Comparison of ENCODE assay signal across 10 cellular contexts in genomic region chr3:48555231-48555948, GRCh38. TPM values are rescaled to one million over a fixed set of nuclear protein-coding genes. Genes with fewer than 3 reads are reported as not detected.
DNase-seq lines count a peak whose midpoint lies in the region; ATAC-seq and TF ChIP-seq lines count a peak whose summit lies in the region.
"Had no signal": no experiment of that assay in that cellular context is flagged by ENCODE, and none has a peak within 500 bp of the region (broad histone marks: within the 10 kb centered on the region; RNA-seq: fewer than 3 reads in every experiment).

No MANE protein-coding gene starts in this region.

- H3K9me3 ChIP-seq in SK-N-SH (no peaks in the 10 kb centered on the region), mammary epithelial cell (replicated peaks; ENCODE audit: insufficient read depth, low read length) (no peaks in the 10 kb centered on the region)

- BruUV-seq in mammary epithelial cell (replicated peaks; lab: Mats Ljungman, UMichigan) = no TSS peak

- H3K9ac ChIP-seq in SK-N-SH (peak overlapping the region; percentile 21; the same call in 1 of the 2 replicates), mammary epithelial cell (ENCODE audit: insufficient read depth, low read length) (no peak overlapping the region)

- H3K27ac Mint-ChIP-seq in osteocyte (ENCODE audit: unreplicated experiment) = peak overlapping the region; percentile 64

- dilution Hi-C loops in mammary epithelial cell (cut with HindIII; ENCODE audit: low sequenced_read_pairs) = loop anchor here (5.0 to 10.0 kb wide), 4 partner anchors 42 to 281 kb away; partner anchors contain the start of gene COL7A1

- TF ChIP-seq RAD21 in SK-N-SH (IDR thresholded peaks at IDR 0.05; ENCODE audit: low read length) = no peak

- H3K36me3 Mint-ChIP-seq in osteocyte (ENCODE audit: unreplicated experiment) = peaks cover 2% of the 10 kb centered on the region

- H3F3A ChIP-seq in SK-N-SH (replicated peaks; ENCODE audit: insufficient read depth) = peaks cover 12% of the 10 kb centered on the region

- CTCF ChIA-PET in SK-N-SH (lab: Yijun Ruan, JAX) = interaction anchor here (0.6 to 12.6 kb wide), 7 partner anchors 10 to 155 kb away, joined by 3 to 136 read pairs (median 5); partner anchors contain the start of genes SLC26A6 and UQCRC1
- CTCF ChIA-PET in mammary epithelial cell (lab: Charles Lee; ENCODE audit: low non-redundant PET) = interaction anchor here (0.7 to 2.0 kb wide), 3 partner anchors 83 to 119 kb away, joined by 4 to 8 read pairs (median 6); no protein-coding TSS in a partner anchor

- TF ChIP-seq POLR2A in NB4 (IDR thresholded peaks at IDR 0.05; ENCODE audit: extremely low read depth, insufficient read length) = no peak

- H3K4me1 ChIP-seq in SK-N-SH (ENCODE audit: control insufficient read depth in 1 of 2, insufficient read depth in 2 of 2, low read depth in 1 of 2, low read length in 1 of 2) (peaks cover 19 to 45% of the 10 kb centered on the region in 2 experiments; a peak in 3 of 4 replicates), mammary epithelial cell (ENCODE audit: insufficient read depth, low read length) (peaks cover 36% of the 10 kb centered on the region)

- ATAC-seq in SK-N-SH treated with all-trans-retinoic acid at 6 μM for 48 hours (no peak), HG03460 (IDR thresholded peaks at IDR 0.05; ENCODE audit: unreplicated experiment) (no peak)

- H3K27me3 ChIP-seq in SK-N-SH (ENCODE audit: insufficient read depth) (no peaks in the 10 kb centered on the region), mammary epithelial cell (ENCODE audit: insufficient read depth, low read length) (no peaks in the 10 kb centered on the region)

- peak overlapping the region; percentile 87 for H3K4me2 ChIP-seq in SK-N-SH
- H3K4me2 ChIP-seq in mammary epithelial cell (ENCODE audit: insufficient read depth, low read depth, low read length) = peak overlapping the region; percentile 77

- peak overlapping the region; percentile 82 for H3K4me3 Mint-ChIP-seq in osteocyte (ENCODE audit: unreplicated experiment)

- H3K9me2 ChIP-seq in SK-N-SH = no peaks in the 10 kb centered on the region

- no peaks in the 10 kb centered on the region for H3K9me3 Mint-ChIP-seq in osteocyte (ENCODE audit: unreplicated experiment)

- H3K27ac ChIP-seq in SK-N-SH (ENCODE audit: low read depth in 2 of 2, low read length in 1 of 2) (no peak overlapping the region; a peak in 1 of 4 replicates), mammary epithelial cell (ENCODE audit: insufficient read depth, low read depth, low read length) (no peak overlapping the region)

- no peak for TF ChIP-seq CTCF in SK-N-SH (IDR thresholded peaks at IDR 0.05)
- TF ChIP-seq CTCF in NB4 (IDR thresholded peaks at IDR 0.05; ENCODE audit: low read depth, low read length) = no peak
- TF ChIP-seq CTCF in mammary epithelial cell (conservative IDR thresholded peaks at IDR 0.05 in 1 of 2, IDR thresholded peaks at IDR 0.05 in 1 of 2; ENCODE audit: extremely low read depth in 1 of 2, insufficient read depth in 1 of 2, low read depth in 1 of 2, low read length in 2 of 2) = no peak
- TF ChIP-seq CTCF in osteocyte (IDR thresholded peaks at IDR 0.05) = no peak

- POLR2A ChIA-PET in SK-N-SH (lab: Yijun Ruan, JAX) = no interaction called here

- peak overlapping the region in 1 of 2 experiments; percentile 77; a peak in 3 of 4 replicates for H3K4me3 ChIP-seq in SK-N-SH (ENCODE audit: low read depth in 2 of 2, low read length in 1 of 2)
- peak overlapping the region; percentile 59 for H3K4me3 ChIP-seq in NB4 (ENCODE audit: low read depth, low read length)
- peak overlapping the region in 1 of 3 experiments; percentile 64 for H3K4me3 ChIP-seq in mammary epithelial cell (replicated peaks in 1 of 3; ENCODE audit: insufficient read depth in 1 of 3, low read depth in 2 of 3, low read length in 3 of 3)

- no peaks in the 10 kb centered on the region for H3K27me3 Mint-ChIP-seq in osteocyte (ENCODE audit: unreplicated experiment)

- intact Hi-C loops in mammary epithelial cell (cut with micrococcal nuclease) = no loop called here

- no peak overlapping the region for H2AFZ ChIP-seq in SK-N-SH (ENCODE audit: low read depth)
- no peak overlapping the region for H2AFZ ChIP-seq in mammary epithelial cell (ENCODE audit: low read depth, low read length)

- H3K79me2 ChIP-seq in SK-N-SH (ENCODE audit: insufficient read depth) = peaks cover 15% of the 10 kb centered on the region; the same call in 1 of the 2 replicates
- peaks cover 51% of the 10 kb centered on the region for H3K79me2 ChIP-seq in mammary epithelial cell (ENCODE audit: insufficient read depth, low read length)

- no peaks in the 10 kb centered on the region for H4K20me1 ChIP-seq in SK-N-SH (ENCODE audit: insufficient read depth)
- H4K20me1 ChIP-seq in mammary epithelial cell (ENCODE audit: insufficient read depth, low read length) = no peaks in the 10 kb centered on the region

- H3K4me1 Mint-ChIP-seq in osteocyte (ENCODE audit: unreplicated experiment) = peaks cover 40% of the 10 kb centered on the region

- TF ChIP-seq EP300 in SK-N-SH (IDR thresholded peaks at IDR 0.05; ENCODE audit: borderline replicate concordance in 1 of 2, low read depth in 1 of 2, low read length in 1 of 2) = no peak

- no peaks in the 10 kb centered on the region for H3K36me3 ChIP-seq in SK-N-SH (replicated peaks in 1 of 2; ENCODE audit: control insufficient read depth in 1 of 2, insufficient read depth in 2 of 2, low read length in 1 of 2)
- H3K36me3 ChIP-seq in mammary epithelial cell (ENCODE audit: insufficient read depth, low read length) = peaks cover 5% of the 10 kb centered on the region

- no peak for DNase-seq in SK-N-SH
- DNase-seq in NB4 (ENCODE audit: low read depth) = no peak
- no peak for DNase-seq in mammary epithelial cell
- DNase-seq in osteocyte (ENCODE audit: extremely low spot score, unreplicated experiment) = no peak
- no peak for DNase-seq in NCI-H1694 (lab: John Stamatoyannopoulos, UW)
- no peak for DNase-seq in NCI-H1417 (lab: John Stamatoyannopoulos, UW)
- DNase-seq: NCI-H345 had no signal

- WGBS in SK-N-SH (ENCODE audit: low lambda C conversion rate) = 95% methylated on average over 10 of the region's 10 CpGs
- 96% methylated on average over 10 of the region's 10 CpGs for WGBS in mammary epithelial cell (ENCODE audit: low coverage, missing lambda C conversion rate)

- in situ Hi-C loops in mammary epithelial cell (cut with MboI; ENCODE audit: low sequenced_read_pairs in 2 of 2) = loop anchor here in 1 of 2 donors (5.0 to 25.0 kb wide), 2 partner anchors 88 to 293 kb away; a partner anchor contains a TSS

TF ChIP-seq in SK-N-SH, 30 proteins besides CTCF, POLR2A, EP300 and RAD21 (continues in another document):
- no peak for TF ChIP-seq GATA2 (CRISPR knock-in tag; IDR thresholded peaks at IDR 0.05)
- no peak for TF ChIP-seq MEF2A (IDR thresholded peaks at IDR 0.05; ENCODE audit: borderline replicate concordance, low read depth)
- TF ChIP-seq NRF1 (IDR thresholded peaks at IDR 0.05; ENCODE audit: low read depth, low read length) = no peak
- no peak for TF ChIP-seq CHD2 (IDR thresholded peaks at IDR 0.05; ENCODE audit: low read length, partially characterized antibody)
- TF ChIP-seq RCOR1 (IDR thresholded peaks at IDR 0.05; ENCODE audit: low read length) = no peak

TF ChIP-seq in SK-N-SH treated with all-trans-retinoic acid at 6 μM for 48 hours, 23 proteins besides CTCF, POLR2A, EP300 and RAD21:
- TF ChIP-seq ZC3H10 (CRISPR knock-in tag; IDR thresholded peaks at IDR 0.05) = no peak
- no peak for TF ChIP-seq TOX (CRISPR knock-in tag; IDR thresholded peaks at IDR 0.05; ENCODE audit: borderline replicate concordance)
- no peak for TF ChIP-seq GLIS3 (CRISPR knock-in tag; IDR thresholded peaks at IDR 0.05)

RNA-seq across cellular contexts. Expression of gene PFKFB4, which starts 1.2 kb away (rescaled TPM):
- polyA plus RNA-seq in SK-N-SH (2012; rRNA removed) = 5.7 and 6.7 TPM in 2 replicates
- polyA plus RNA-seq in SK-N-SH (2012; cell fraction: cytosol; rRNA removed) = 3.2 and 4.1 TPM in 2 replicates
- polyA plus RNA-seq in SK-N-SH (2012; cell fraction: nucleus; rRNA removed) = 14.3 and 15.3 TPM in 2 replicates
- total RNA-seq in mammary epithelial cell = 10 to 100 TPM; 14.7 to 45.3 TPM
- polyA plus RNA-seq in mammary epithelial cell = 26.2 TPM
- 36.7 TPM for polyA minus RNA-seq in mammary epithelial cell
- total RNA-seq in osteocyte = 7.1 TPM in 2 replicates

RNA-seq across cellular contexts. Expression of gene UCN2, which starts 8.2 kb away (rescaled TPM):
- polyA plus RNA-seq in SK-N-SH (2012; rRNA removed) (0.50 and 0.69 TPM in 2 replicates), mammary epithelial cell (9.9 TPM)
- polyA plus RNA-seq in SK-N-SH (2012; cell fraction: cytosol; rRNA removed) = 0.15 and 0.22 TPM in 2 replicates
- polyA plus RNA-seq in SK-N-SH (2012; cell fraction: nucleus; rRNA removed) = 2.7 and 4.1 TPM in 2 replicates
- total RNA-seq in mammary epithelial cell (10 to 100 TPM in 1 of 2 donors, 1 to 10 TPM in 1; 6.8 to 28.3 TPM), osteocyte (0.81 and 0.89 TPM in 2 replicates)
- polyA minus RNA-seq in mammary epithelial cell = 8.2 TPM
- total RNA-seq: endothelial cell of umbilical vein had no signal

RNA-seq across cellular contexts. Expression of gene COL7A1, which starts 39.7 kb away (rescaled TPM):
- polyA plus RNA-seq in SK-N-SH (2012; rRNA removed) (7.1 and 10.8 TPM in 2 replicates), mammary epithelial cell (106 TPM)
- polyA plus RNA-seq in SK-N-SH (2012; cell fraction: cytosol; rRNA removed) = 2.2 and 2.4 TPM in 2 replicates
- polyA plus RNA-seq in SK-N-SH (2012; cell fraction: nucleus; rRNA removed) = 55.8 and 105 TPM in 2 replicates
- total RNA-seq in mammary epithelial cell (100 to 1,000 TPM; 130 to 425 TPM), osteocyte (16.6 and 18.9 TPM in 2 replicates)
- 239 TPM for polyA minus RNA-seq in mammary epithelial cell

RNA-seq across cellular contexts. Expression of gene SHISA5, which starts 51.4 kb away (rescaled TPM):
- 141 and 194 TPM in 2 replicates for polyA plus RNA-seq in SK-N-SH (2012; rRNA removed)
- 121 and 166 TPM in 2 replicates for polyA plus RNA-seq in SK-N-SH (2012; cell fraction: cytosol; rRNA removed)
- 102 and 112 TPM in 2 replicates for polyA plus RNA-seq in SK-N-SH (2012; cell fraction: nucleus; rRNA removed)
- total RNA-seq in mammary epithelial cell = 100 to 1,000 TPM in 1 of 2 donors, 10 to 100 TPM in 1; 56.0 to 124 TPM
- 114 TPM for polyA plus RNA-seq in mammary epithelial cell
- polyA minus RNA-seq in mammary epithelial cell = 136 TPM
- total RNA-seq in osteocyte = 203 and 211 TPM in 2 replicates

RNA-seq across cellular contexts. Expression of gene UQCRC1, which starts 54.1 kb away (rescaled TPM):
- polyA plus RNA-seq in SK-N-SH (2012; rRNA removed) = 284 and 317 TPM in 2 replicates
- polyA plus RNA-seq in SK-N-SH (2012; cell fraction: cytosol; rRNA removed) = 160 and 244 TPM in 2 replicates
- 311 and 334 TPM in 2 replicates for polyA plus RNA-seq in SK-N-SH (2012; cell fraction: nucleus; rRNA removed)
- 100 to 1,000 TPM; 321 to 490 TPM for total RNA-seq in mammary epithelial cell
- polyA plus RNA-seq in mammary epithelial cell = 654 TPM
- 928 TPM for polyA minus RNA-seq in mammary epithelial cell
- total RNA-seq in osteocyte = 201 and 202 TPM in 2 replicates
